ENCODE assay signal across 7 cellular contexts in the genomic region with DNA sequence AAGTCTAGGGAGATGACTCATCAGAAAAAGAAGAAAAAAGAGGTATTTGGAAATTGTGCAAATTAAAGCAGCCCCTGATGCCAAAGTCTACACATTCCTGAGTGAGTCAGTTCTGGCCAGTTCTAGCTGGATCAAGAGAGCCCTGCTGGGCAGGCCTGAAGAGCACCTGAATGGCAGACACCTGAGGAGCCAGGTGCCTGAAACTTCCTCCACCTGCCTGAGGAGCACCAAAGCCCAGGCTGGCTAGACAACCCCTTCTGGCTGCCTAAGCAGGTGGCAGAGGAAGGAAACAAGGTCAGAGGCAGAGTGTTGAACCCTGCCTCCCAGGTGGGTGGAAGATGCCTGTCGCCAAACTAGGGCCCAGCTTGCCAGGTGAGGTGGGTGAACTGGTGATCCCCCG.
A peak's percentile ranks its signal among the peaks of the same experiment; 100 is the strongest.
DNase-seq lines count a peak whose midpoint lies in the region; ATAC-seq, FAIRE-seq and TF ChIP-seq lines count a peak whose summit lies in the region.
"Not testable (repeated sequence)": the region's sequence is repeated elsewhere in the genome, so short reads cannot be mapped to it uniquely, and the experiment has no call there.

No MANE protein-coding gene starts in this region.

- not testable (repeated sequence) for H3K27me3 ChIP-seq in Caco-2 (replicated peaks; ENCODE audit: control insufficient read depth, insufficient read depth, low read length); MG63; astrocyte (ENCODE audit: insufficient read depth, low read length); hepatocyte; liver (ENCODE audit: control insufficient read depth in 4 of 4, insufficient read depth in 4 of 4, low read length in 3 of 4); pancreas; upper lobe of right lung

- H3K4me1 ChIP-seq in Caco-2; astrocyte (ENCODE audit: insufficient read depth, low read length); hepatocyte (ENCODE audit: insufficient read depth); liver (ENCODE audit: control insufficient read depth in 4 of 4, insufficient read depth in 4 of 4, low read length in 3 of 4); pancreas; upper lobe of right lung: not testable (repeated sequence)

- not testable (repeated sequence) for TF ChIP-seq CTCF in Caco-2 (IDR thresholded peaks at IDR 0.05; ENCODE audit: insufficient read depth in 1 of 2, low read depth in 1 of 2, low read length in 1 of 2, severe bottlenecking in 1 of 2, unreplicated experiment in 1 of 2); astrocyte (IDR thresholded peaks at IDR 0.05; ENCODE audit: insufficient read depth, low read depth, low read length); hepatocyte (IDR thresholded peaks at IDR 0.05; ENCODE audit: poor library complexity); liver (IDR thresholded peaks at IDR 0.05; ENCODE audit: low read depth, low read length, missing input control); pancreas (IDR thresholded peaks at IDR 0.05); upper lobe of right lung (IDR thresholded peaks at IDR 0.05)

- H3K9ac ChIP-seq in astrocyte (ENCODE audit: low read length); liver (ENCODE audit: low read depth in 1 of 2, low read length in 2 of 2): not testable (repeated sequence)

- BruUV-seq in Caco-2 (replicated peaks; lab: Mats Ljungman, UMichigan), result not testable (repeated sequence)

- H3K27ac ChIP-seq in astrocyte (ENCODE audit: low read depth, low read length); liver (ENCODE audit: low read depth in 1 of 2, low read length in 2 of 2); upper lobe of right lung: not testable (repeated sequence)
- peak overlapping the region; percentile 93 for H3K27ac ChIP-seq in hepatocyte
- peak overlapping the region in 1 of 4 donors; percentile 42 for H3K27ac ChIP-seq in pancreas

- H3K4me2 ChIP-seq in astrocyte (ENCODE audit: low read length); hepatocyte: not testable (repeated sequence)

- POLR2A ChIA-PET in Caco-2 (lab: Charles Lee), result not testable (repeated sequence)

- not testable (repeated sequence) for FAIRE-seq in astrocyte (lab: Jason Lieb, UNC); pancreas (lab: Jason Lieb, UNC)

- intact Hi-C loops in Caco-2 (cut with micrococcal nuclease; ENCODE audit: unreplicated experiment); pancreas (cut with DNase I); upper lobe of right lung (cut with DNase I): not testable (repeated sequence)

- not testable (repeated sequence) for H3K4me3 ChIP-seq in Caco-2 (ENCODE audit: low read depth, low read length); MG63; astrocyte (ENCODE audit: insufficient read depth, low read depth, low read length); hepatocyte; liver (ENCODE audit: low read depth in 1 of 3, low read length in 3 of 3); pancreas; upper lobe of right lung

- TF ChIP-seq RAD21 in liver (IDR thresholded peaks at IDR 0.05), result not testable (repeated sequence)

- H3K27me3 Mint-ChIP-seq in Caco-2 (ENCODE audit: insufficient read depth, unreplicated experiment); astrocyte (ENCODE audit: low read depth, unreplicated experiment): not testable (repeated sequence)

- not testable (repeated sequence) for H3K9me2 ChIP-seq in hepatocyte (replicated peaks; ENCODE audit: insufficient read depth)

- peak; percentile 76 to 86 for DNase-seq in Caco-2
- peak; percentile 1 for DNase-seq in MG63
- DNase-seq in astrocyte (ENCODE audit: low read depth); hepatocyte (ENCODE audit: low spot score): not testable (repeated sequence)
- peak in 5 of 6 donors; percentile 18 to 55 (median 36) for DNase-seq in pancreas
- peak; percentile 60 for DNase-seq in upper lobe of right lung

- H4K20me1 ChIP-seq in astrocyte (ENCODE audit: insufficient read depth, low read length); hepatocyte (ENCODE audit: insufficient read depth, poor library complexity, severe bottlenecking): not testable (repeated sequence)

- H3K9me3 ChIP-seq in Caco-2; MG63; astrocyte (ENCODE audit: insufficient read depth, low read depth, low read length); hepatocyte (ENCODE audit: low read depth); liver (ENCODE audit: control insufficient read depth in 4 of 4, low read length in 3 of 4); pancreas; upper lobe of right lung: not testable (repeated sequence)

- H3K4me1 Mint-ChIP-seq in Caco-2 (ENCODE audit: low read depth, unreplicated experiment); astrocyte (ENCODE audit: low read depth, unreplicated experiment): not testable (repeated sequence)

- H3K9me3 Mint-ChIP-seq in Caco-2 (ENCODE audit: unreplicated experiment); astrocyte (ENCODE audit: unreplicated experiment): not testable (repeated sequence)

- ATAC-seq in pancreas, upper lobe of right lung: not testable (repeated sequence)

- peak overlapping the region; percentile 86 for H3K27ac Mint-ChIP-seq in Caco-2 (ENCODE audit: unreplicated experiment)
- H3K27ac Mint-ChIP-seq in astrocyte (ENCODE audit: unreplicated experiment), result peak overlapping the region; percentile 72

- H2AFZ ChIP-seq in astrocyte (ENCODE audit: low read depth, low read length); hepatocyte: not testable (repeated sequence)

- H3K36me3 ChIP-seq in Caco-2 (ENCODE audit: control insufficient read depth, insufficient read depth, low read length); MG63; astrocyte (ENCODE audit: insufficient read depth, low read length); hepatocyte (replicated peaks; ENCODE audit: insufficient read depth, low read depth); liver (ENCODE audit: control insufficient read depth in 4 of 4, insufficient read depth in 3 of 4, low read depth in 1 of 4, low read length in 3 of 4); pancreas; upper lobe of right lung: not testable (repeated sequence)

- not testable (repeated sequence) for H3K36me3 Mint-ChIP-seq in Caco-2 (ENCODE audit: insufficient read depth, unreplicated experiment); astrocyte (ENCODE audit: low read depth, unreplicated experiment)

- CTCF ChIA-PET in Caco-2 (lab: Charles Lee), result not testable (repeated sequence)

- 97% methylated on average over 2 of the region's 2 CpGs for WGBS in hepatocyte (ENCODE audit: low lambda C conversion rate, missing lambda C conversion rate)
- WGBS in liver, result 61% methylated on average over 2 of the region's 2 CpGs
- WGBS in pancreas, 2 donors, result 73 to 80% methylated on average over 1 to 2 of the region's 2 CpGs

- not testable (repeated sequence) for H3K79me2 ChIP-seq in astrocyte (ENCODE audit: insufficient read depth, low read length); hepatocyte

- not testable (repeated sequence) for H3K4me3 Mint-ChIP-seq in Caco-2 (ENCODE audit: unreplicated experiment); astrocyte (ENCODE audit: unreplicated experiment)

TF ChIP-seq in liver, 16 proteins besides CTCF, POLR2A, EP300 and RAD21:
- peak; percentile 42 for TF ChIP-seq YY1 (IDR thresholded peaks at IDR 0.05)
- peak in 1 of 2 donors; percentile 4 for TF ChIP-seq RXRA (IDR thresholded peaks at IDR 0.05)
- TF ChIP-seq HNF4A (conservative IDR thresholded peaks at IDR 0.05), result peak in 1 of 2 donors; percentile 12
